20 cellular contexts compared by ENCODE assay signal in genomic region chr1:194935864-194936263, GRCh38.
A peak's percentile ranks its signal among the peaks of the same experiment; 100 is the strongest.
DNase-seq lines count a peak whose midpoint lies in the region; ATAC-seq and TF ChIP-seq lines count a peak whose summit lies in the region.
"Had no signal": no experiment of that assay in that cellular context is flagged by ENCODE, and none has a peak within 500 bp of the region (broad histone marks: within the 10 kb centered on the region; RNA-seq: fewer than 3 reads in every experiment).

No MANE protein-coding gene starts in this region.

- H3K36me3 ChIP-seq in SK-N-SH (replicated peaks in 1 of 2; ENCODE audit: control insufficient read depth in 1 of 2, insufficient read depth in 2 of 2, low read length in 1 of 2) (no peaks in the 10 kb centered on the region), neural progenitor cell (no peaks in the 10 kb centered on the region), ovary (no peaks in the 10 kb centered on the region)
- H3K36me3 ChIP-seq: HAP-1 had no signal

- POLR2A ChIA-PET in SK-N-SH (lab: Yijun Ruan, JAX) = no interaction called here

- no peaks in the 10 kb centered on the region for H3K36me3 Mint-ChIP-seq in neural progenitor cell
- H3K36me3 Mint-ChIP-seq: CD4-positive, alpha-beta memory T cell; IgD-negative memory B cell had no signal

- no peaks in the 10 kb centered on the region for H3K4me1 Mint-ChIP-seq in neural progenitor cell
- H3K4me1 Mint-ChIP-seq: CD4-positive, alpha-beta memory T cell; IgD-negative memory B cell had no signal

- no peak overlapping the region for H3K4me3 Mint-ChIP-seq in neural progenitor cell
- H3K4me3 Mint-ChIP-seq: CD4-positive, alpha-beta memory T cell; IgD-negative memory B cell had no signal

- no peaks in the 10 kb centered on the region for H3F3A ChIP-seq in SK-N-SH (replicated peaks; ENCODE audit: insufficient read depth)
- no peaks in the 10 kb centered on the region for H3F3A ChIP-seq in neural progenitor cell (ENCODE audit: low read depth)

- H2AFZ ChIP-seq in SK-N-SH (ENCODE audit: low read depth) (no peak overlapping the region), neural progenitor cell (replicated peaks) (no peak overlapping the region)

- H3K79me2 ChIP-seq in SK-N-SH (ENCODE audit: insufficient read depth) (no peaks in the 10 kb centered on the region), neural progenitor cell (ENCODE audit: low read depth) (no peaks in the 10 kb centered on the region)

- H3K4me1 ChIP-seq in SK-N-SH (ENCODE audit: control insufficient read depth in 1 of 2, insufficient read depth in 2 of 2, low read depth in 1 of 2, low read length in 1 of 2) = no peaks in the 10 kb centered on the region
- H3K4me1 ChIP-seq in neural progenitor cell = no peaks in the 10 kb centered on the region
- H3K4me1 ChIP-seq in ovary (ENCODE audit: insufficient read depth) = no peaks in the 10 kb centered on the region
- H3K4me1 ChIP-seq: HAP-1 had no signal

- H3K27me3 ChIP-seq in SK-N-SH (ENCODE audit: insufficient read depth) (no peaks in the 10 kb centered on the region), neural progenitor cell (no peaks in the 10 kb centered on the region), ovary (no peaks in the 10 kb centered on the region)

- H3K9me3 Mint-ChIP-seq in neural progenitor cell = no peaks in the 10 kb centered on the region

- CTCF ChIA-PET in SK-N-SH (lab: Yijun Ruan, JAX) = interaction anchor here (1.2 kb wide), 1 partner anchor 16 kb away, joined by 3 read pairs; no protein-coding TSS in a partner anchor

- H3K27ac ChIP-seq in SK-N-SH (ENCODE audit: low read depth in 2 of 2, low read length in 1 of 2) (no peak overlapping the region), neural progenitor cell (no peak overlapping the region), ovary (no peak overlapping the region)

- H3K4me2 ChIP-seq in SK-N-SH = no peak overlapping the region
- no peak overlapping the region for H3K4me2 ChIP-seq in neural progenitor cell

- TF ChIP-seq EP300 in SK-N-SH (IDR thresholded peaks at IDR 0.05; ENCODE audit: borderline replicate concordance in 1 of 2, low read depth in 1 of 2, low read length in 1 of 2) = no peak
- TF ChIP-seq EP300 in ovary (IDR thresholded peaks at IDR 0.05) = no peak

- in situ Hi-C loops in GM13977 (cut with MboI; ENCODE audit: low pct_unique_long_range_greater_than_20kb, low sequenced_read_pairs, unreplicated experiment) = no loop called here

- TF ChIP-seq POLR2A in NB4 (IDR thresholded peaks at IDR 0.05; ENCODE audit: extremely low read depth, insufficient read length) = no peak
- no peak for TF ChIP-seq POLR2A in ovary (IDR thresholded peaks at IDR 0.05)

- no peaks in the 10 kb centered on the region for H3K9me2 ChIP-seq in SK-N-SH

- intact Hi-C loops in ovary (cut with DNase I) = no loop called here

- WGBS in SK-N-SH (ENCODE audit: low lambda C conversion rate) = 9% methylated on average over 3 of the region's 3 CpGs
- 87 to 92% (median 87%) methylated on average over 3 of the region's 3 CpGs for WGBS in ovary, 3 donors

- ATAC-seq in SK-N-SH treated with all-trans-retinoic acid at 6 μM for 48 hours = no peak

- H3K9ac ChIP-seq in SK-N-SH = no peak overlapping the region
- H3K9ac ChIP-seq in neural progenitor cell = no peak overlapping the region

- no peak overlapping the region for H3K4me3 ChIP-seq in SK-N-SH (ENCODE audit: low read depth in 2 of 2, low read length in 1 of 2)
- H3K4me3 ChIP-seq in NB4 (ENCODE audit: low read depth, low read length) = no peak overlapping the region
- H3K4me3 ChIP-seq in neural progenitor cell = no peak overlapping the region
- no peak overlapping the region for H3K4me3 ChIP-seq in ovary
- H3K4me3 ChIP-seq: HAP-1 had no signal

- peak; percentile 19; the same call in 1 of the 2 replicates for TF ChIP-seq CTCF in SK-N-SH (IDR thresholded peaks at IDR 0.05)
- peak; percentile 35 for TF ChIP-seq CTCF in GM13977 (IDR thresholded peaks at IDR 0.05; ENCODE audit: extremely low read depth, insufficient read depth, missing control alignments)
- TF ChIP-seq CTCF in NB4 (IDR thresholded peaks at IDR 0.05; ENCODE audit: low read depth, low read length) = peak; percentile 43
- TF ChIP-seq CTCF in neural progenitor cell (IDR thresholded peaks at IDR 0.05) = peak; percentile 33
- no peak for TF ChIP-seq CTCF in ovary (IDR thresholded peaks at IDR 0.05)

- H4K20me1 ChIP-seq in SK-N-SH (ENCODE audit: insufficient read depth) (no peaks in the 10 kb centered on the region), neural progenitor cell (ENCODE audit: low read depth) (no peaks in the 10 kb centered on the region)

- no peaks in the 10 kb centered on the region for H3K9me3 ChIP-seq in SK-N-SH
- no peaks in the 10 kb centered on the region for H3K9me3 ChIP-seq in neural progenitor cell (ENCODE audit: low read depth)
- H3K9me3 ChIP-seq in ovary = no peaks in the 10 kb centered on the region
- H3K9me3 ChIP-seq: HAP-1 had no signal

- H3K27me3 Mint-ChIP-seq in neural progenitor cell (ENCODE audit: insufficient read depth, low read depth) = no peaks in the 10 kb centered on the region
- H3K27me3 Mint-ChIP-seq: CD4-positive, alpha-beta memory T cell; IgD-negative memory B cell had no signal

- TF ChIP-seq RAD21 in SK-N-SH (IDR thresholded peaks at IDR 0.05; ENCODE audit: low read length) = no peak

- H3K27ac Mint-ChIP-seq in neural progenitor cell = no peak overlapping the region
- H3K27ac Mint-ChIP-seq: CD4-positive, alpha-beta memory T cell; IgD-negative memory B cell had no signal

- DNase-seq in SK-N-SH = no peak
- DNase-seq in GM13977 (ENCODE audit: low spot score) = no peak
- peak; percentile 6 for DNase-seq in NB4 (ENCODE audit: low read depth)
- no peak for DNase-seq in neural progenitor cell (ENCODE audit: low spot score)
- no peak for DNase-seq in stimulated activated naive CD4-positive, alpha-beta T cell treated with Interleukin-2 at 50 U/mL for 16 hours (lab: John Stamatoyannopoulos, UW)
- no peak for DNase-seq in ovary
- no peak for DNase-seq in T1000 (lab: John Stamatoyannopoulos, UW)
- DNase-seq: CD4-positive, alpha-beta memory T cell; DMS53; MV-4-11; NCI-H1417; NCI-H2029 treated with DMSO at 0.1 percent for 48 hours; NCI-H2171; NCI-H526; SHP77 treated with DMSO at 0.1 percent for 48 hours; T-helper 1 cell; T-helper 9 cell had no signal

TF ChIP-seq in SK-N-SH, 30 proteins besides CTCF, POLR2A, EP300 and RAD21 (continues in another document):
- TF ChIP-seq PBX3 (IDR thresholded peaks at IDR 0.05) = no peak
- TF ChIP-seq SIN3A (IDR thresholded peaks at IDR 0.05; ENCODE audit: borderline replicate concordance, low read depth, low read length) = no peak
- no peak for TF ChIP-seq TAF1 (IDR thresholded peaks at IDR 0.05; ENCODE audit: borderline replicate concordance, low read depth, low read length)
- TF ChIP-seq MEF2A (IDR thresholded peaks at IDR 0.05; ENCODE audit: borderline replicate concordance, low read depth) = no peak
- TF ChIP-seq FOXJ3 (CRISPR knock-in tag; IDR thresholded peaks at IDR 0.05) = no peak
- no peak for TF ChIP-seq YY1 (IDR thresholded peaks at IDR 0.05; ENCODE audit: low read depth)
- TF ChIP-seq RCOR1 (IDR thresholded peaks at IDR 0.05; ENCODE audit: low read length) = no peak
- no peak for TF ChIP-seq ELF1 (IDR thresholded peaks at IDR 0.05)

TF ChIP-seq in SK-N-SH treated with all-trans-retinoic acid at 6 μM for 48 hours, 23 proteins besides CTCF, POLR2A, EP300 and RAD21 (continues in another document):
- TF ChIP-seq ISL1 (CRISPR knock-in tag; IDR thresholded peaks at IDR 0.05) (no peak), ZNF8 (CRISPR knock-in tag; IDR thresholded peaks at IDR 0.05) (no peak), TCF4 (CRISPR knock-in tag; IDR thresholded peaks at IDR 0.05; ENCODE audit: borderline replicate concordance) (no peak), ESRRG (CRISPR knock-in tag; IDR thresholded peaks at IDR 0.05) (no peak), TOX (CRISPR knock-in tag; IDR thresholded peaks at IDR 0.05; ENCODE audit: borderline replicate concordance) (no peak), SNAI2 (CRISPR knock-in tag; IDR thresholded peaks at IDR 0.05) (no peak), ZFP3 (CRISPR knock-in tag; IDR thresholded peaks at IDR 0.05) (no peak), GLIS3 (CRISPR knock-in tag; IDR thresholded peaks at IDR 0.05) (no peak), ZFP30 (CRISPR knock-in tag; IDR thresholded peaks at IDR 0.05) (no peak), RARB (CRISPR knock-in tag; IDR thresholded peaks at IDR 0.05) (no peak), ZNF565 (CRISPR knock-in tag; conservative IDR thresholded peaks at IDR 0.05; ENCODE audit: low read depth) (no peak), CREB5 (CRISPR knock-in tag; IDR thresholded peaks at IDR 0.05; ENCODE audit: low read depth) (no peak), ZNF70 (CRISPR knock-in tag; IDR thresholded peaks at IDR 0.05) (no peak), OSR1 (CRISPR knock-in tag; IDR thresholded peaks at IDR 0.05) (no peak), BACH2 (CRISPR knock-in tag; IDR thresholded peaks at IDR 0.05; ENCODE audit: borderline replicate concordance) (no peak)

Comparison
In these comparisons a context has a peak if more than half of its experiments do, and no peak if none do; other contexts are left out.
1. CTCF ChIP-seq: peak in SK-N-SH (single experiment), GM13977 (single experiment), NB4 (single experiment) and neural progenitor cell (single experiment); none in ovary (0 of 3).